29 cellular contexts compared by ENCODE assay signal in genomic region chr2:212170382-212170781, GRCh38.
A peak's percentile ranks its signal among the peaks of the same experiment; 100 is the strongest.
DNase-seq lines count a peak whose midpoint lies in the region; ATAC-seq and TF ChIP-seq lines count a peak whose summit lies in the region.
"Had no signal": no experiment of that assay in that cellular context is flagged by ENCODE, and none has a peak within 500 bp of the region (broad histone marks: within the 10 kb centered on the region; RNA-seq: fewer than 3 reads in every experiment).

No MANE protein-coding gene starts in this region.

- CTCF ChIA-PET in HEK293 (lab: Yijun Ruan, JAX), result no interaction called here

- no peaks in the 10 kb centered on the region for H3K36me3 ChIP-seq in HEK293 (ENCODE audit: control insufficient read depth in 2 of 2, insufficient read depth in 1 of 2, low read length in 2 of 2)
- no peaks in the 10 kb centered on the region for H3K36me3 ChIP-seq in lung (ENCODE audit: control insufficient read depth in 2 of 2, insufficient read depth in 2 of 2, low read length in 2 of 2)
- H3K36me3 ChIP-seq: BE2C; BLaER1; BLaER1 treated with 17β-estradiol and CSF1 and Interleukin-3, amounts not matched to agents 10 nM and 100 nM had no signal

- 56 to 70% methylated on average over 2 of the region's 2 CpGs for WGBS in lung, 2 donors

- POLR2A ChIA-PET in HEK293 (lab: Yijun Ruan, JAX), result no interaction called here

- H3K9me3 ChIP-seq in HEK293 (ENCODE audit: control insufficient read depth, insufficient read depth, low read depth, low read length) (no peaks in the 10 kb centered on the region), lung (ENCODE audit: control insufficient read depth in 2 of 2, insufficient read depth in 1 of 2, low read length in 1 of 2) (peaks cover 0 to 6% of the 10 kb centered on the region in 2 donors)
- H3K9me3 ChIP-seq: A549, BE2C had no signal

- H3K4me1 ChIP-seq in HEK293 (ENCODE audit: control insufficient read depth, insufficient read depth, low read length) (no peaks in the 10 kb centered on the region; the same call in 1 of the 2 replicates), lung (ENCODE audit: control insufficient read depth in 2 of 2, insufficient read depth in 2 of 2, low read length in 2 of 2) (no peaks in the 10 kb centered on the region)
- H3K4me1 ChIP-seq: A549; BE2C; BLaER1 treated with 17β-estradiol and CSF1 and Interleukin-3, amounts not matched to agents 10 nM and 100 nM; Caco-2 had no signal

- H3K4me3 ChIP-seq in HEK293 (ENCODE audit: low read depth, low read length), result no peak overlapping the region
- peak overlapping the region; percentile 21 for H3K4me3 ChIP-seq in lung
- H3K4me3 ChIP-seq: A549; BLaER1; BLaER1 treated with 17β-estradiol and CSF1 and Interleukin-3, amounts not matched to agents 10 nM and 100 nM had no signal

- no peak for ATAC-seq in lung (ENCODE audit: insufficient read depth, low FRiP score)
- ATAC-seq: A549; CD8-positive, alpha-beta T cell had no signal

- H3K27me3 ChIP-seq in lung (ENCODE audit: control insufficient read depth, insufficient read depth), result no peaks in the 10 kb centered on the region
- H3K27me3 ChIP-seq: BE2C; BLaER1; BLaER1 treated with 17β-estradiol and CSF1 and Interleukin-3, amounts not matched to agents 10 nM and 100 nM had no signal

- H3K27ac ChIP-seq in HEK293 (ENCODE audit: extremely low read depth, low read depth, low read length), result no peak overlapping the region
- no peak overlapping the region for H3K27ac ChIP-seq in lung (ENCODE audit: low read depth in 1 of 2, low read length in 1 of 2)
- H3K27ac ChIP-seq: 22Rv1; A549; BLaER1; BLaER1 treated with 17β-estradiol and CSF1 and Interleukin-3, amounts not matched to agents 10 nM and 100 nM; C4-2B had no signal

- TF ChIP-seq CTCF in HEK293 (tag by site-specific recombination; IDR thresholded peaks at IDR 0.05), result no peak
- TF ChIP-seq CTCF in lung (IDR thresholded peaks at IDR 0.05; ENCODE audit: control extremely low read depth, extremely low read depth), result no peak

- DNase-seq in lung (ENCODE audit: low spot score) (no peak), OCI-M2 (lab: John Stamatoyannopoulos, UW; ENCODE audit: unreplicated experiment) (no peak)
- DNase-seq in activated CD4-positive, alpha-beta T cell treated with anti-CD3 and anti-CD28 coated beads, Interleukin-2, amount 50 U/mL, for 48 hours, result no peak
- DNase-seq: 8988T; ACHN; AML-193; BE2C; C1 segment of cervical spinal cord; Caco-2; Calu3; CD4-positive, alpha-beta memory T cell; CD4-positive, alpha-beta T cell; CD4-positive, CD25-positive, alpha-beta regulatory T cell; CD8-positive, alpha-beta memory T cell; COR-L47; DMS 273 treated with DMSO at 0.1 percent for 48 hours; DMS153; DMS53; DMS79; DMS79 treated with DMSO at 0.1 percent for 48 hours; DND-41; EL had no signal

TF ChIP-seq in HEK293, 187 proteins besides CTCF, POLR2A, EP300 and RAD21:
- TF ChIP-seq SP2 (tag by site-specific recombination; IDR thresholded peaks at IDR 0.05) (no peak), ZNF843 (tag by site-specific recombination; IDR thresholded peaks at IDR 0.05) (no peak), ZNF19 (tag by site-specific recombination; IDR thresholded peaks at IDR 0.05; ENCODE audit: low read depth) (no peak), BCL11B (tag by site-specific recombination; IDR thresholded peaks at IDR 0.05; ENCODE audit: low read depth) (no peak), KLF7 (tag by site-specific recombination; IDR thresholded peaks at IDR 0.05; ENCODE audit: borderline replicate concordance) (no peak), ZNF248 (tag by site-specific recombination; IDR thresholded peaks at IDR 0.05) (no peak), AEBP2 (tag by site-specific recombination; IDR thresholded peaks at IDR 0.05; ENCODE audit: borderline replicate concordance) (no peak), TRIM28 (IDR thresholded peaks at IDR 0.05; ENCODE audit: borderline replicate concordance, low read length) (peak; percentile 21; the same call in 1 of the 2 replicates), ZNF585B (tag by site-specific recombination; IDR thresholded peaks at IDR 0.05) (peak; percentile 93), ZIC2 (tag by site-specific recombination; IDR thresholded peaks at IDR 0.05) (no peak), ZFHX2 (tag by site-specific recombination; conservative IDR thresholded peaks at IDR 0.05) (no peak), YY1 (tag by site-specific recombination; IDR thresholded peaks at IDR 0.05) (no peak), SETDB1 (IDR thresholded peaks at IDR 0.05; ENCODE audit: insufficient read length, low read length) (peak; percentile 21)
